8 cellular contexts compared by ENCODE assay signal in the genomic region with DNA sequence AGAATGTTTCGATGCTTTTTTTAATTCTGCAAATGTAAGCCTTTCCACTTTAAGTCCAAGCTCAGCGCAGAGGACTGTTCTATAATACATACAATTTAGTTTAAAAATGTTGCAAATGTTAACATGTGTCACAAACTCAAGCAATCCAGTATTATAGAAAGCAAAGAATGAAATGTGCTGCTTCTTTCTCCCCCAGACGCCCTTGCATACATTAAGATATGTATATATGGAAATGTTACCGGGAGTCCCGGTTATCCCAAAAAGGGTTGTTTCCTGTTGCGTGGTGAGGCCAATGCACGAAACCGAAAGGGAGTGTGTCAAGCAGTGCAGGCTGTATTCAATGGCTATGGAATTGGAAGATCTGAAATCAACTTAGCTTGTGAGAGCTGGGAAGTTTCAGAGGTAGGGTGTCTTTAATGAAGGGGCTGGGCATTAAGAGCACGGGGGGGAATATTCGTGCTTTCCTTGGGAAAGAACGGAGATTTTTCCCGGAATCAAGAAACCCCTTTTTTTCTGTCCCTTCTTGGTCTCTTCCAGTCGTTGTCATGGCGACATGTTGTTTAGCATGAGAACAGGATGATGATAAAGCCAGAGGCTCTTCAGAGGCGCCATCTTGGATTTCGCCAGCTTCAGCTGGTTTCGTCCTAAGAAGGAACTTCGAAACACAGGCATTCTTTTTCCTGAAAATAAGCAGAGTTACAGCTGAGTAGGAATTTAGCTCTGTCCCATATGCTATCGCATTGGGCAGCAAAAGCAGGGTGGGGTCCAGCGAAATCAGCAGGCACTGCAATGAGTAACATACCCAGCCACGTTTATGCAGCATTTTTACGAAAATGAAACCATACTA. TPM values are rescaled to one million over a fixed set of nuclear protein-coding genes. Genes with fewer than 3 reads are reported as not detected.
DNase-seq lines count a peak whose midpoint lies in the region; ATAC-seq lines count a peak whose summit lies in the region.

No MANE protein-coding gene starts in this region.

- peak overlapping the region; percentile 99 for H3K27ac Mint-ChIP-seq in activated naive CD4-positive, alpha-beta T cell treated with anti-CD3 and anti-CD28 coated beads, Interleukin-2, amount 50 U/mL, for 72 hours

- ATAC-seq in HG02571 (IDR thresholded peaks at IDR 0.05; ENCODE audit: unreplicated experiment) = peak; percentile 60
- peak; percentile 79 to 80 for ATAC-seq in activated naive CD4-positive, alpha-beta T cell treated with anti-CD3 and anti-CD28 coated beads, Interleukin-2, amount 50 U/mL, for 72 hours

- peaks cover 0 to 5% of the 10 kb centered on the region in 2 donors for H3K36me3 Mint-ChIP-seq in activated naive CD4-positive, alpha-beta T cell treated with anti-CD3 and anti-CD28 coated beads, Interleukin-2, amount 50 U/mL, for 72 hours

- H3K27me3 ChIP-seq in thymus (ENCODE audit: control insufficient read depth, insufficient read depth) = no peaks in the 10 kb centered on the region

- DNase-seq in GM04504 (ENCODE audit: low read depth) (peak; percentile 96), NCI-H1092 (lab: John Stamatoyannopoulos, UW) (peak; percentile 64), SK-N-MC (ENCODE audit: low read depth, low spot score) (peak; percentile 98), glomerular endothelial cell (ENCODE audit: extremely low read depth, low read depth, low spot score) (peak; percentile 100), occipital lobe (lab: John Stamatoyannopoulos, UW) (peak; percentile 85)
- DNase-seq in activated naive CD4-positive, alpha-beta T cell treated with anti-CD3 and anti-CD28 coated beads, Interleukin-2, amount 50 U/mL, for 72 hours (ENCODE audit: low spot score in 2 of 2) = peak; percentile 60 to 83

- H3K9ac ChIP-seq in SK-N-MC (ENCODE audit: insufficient read length) = peak overlapping the region; percentile 86

- H3K4me1 ChIP-seq in thymus (ENCODE audit: control insufficient read depth, insufficient read depth, low read length) = no peaks in the 10 kb centered on the region

- H3K4me3 ChIP-seq in SK-N-MC = peak overlapping the region; percentile 81
- peak overlapping the region; percentile 79 for H3K4me3 ChIP-seq in thymus (ENCODE audit: low read length)

- H3K27ac ChIP-seq in SK-N-MC (peak overlapping the region; percentile 99), thymus (ENCODE audit: low read depth) (peak overlapping the region; percentile 99)

- H3K9me3 Mint-ChIP-seq in activated naive CD4-positive, alpha-beta T cell treated with anti-CD3 and anti-CD28 coated beads, Interleukin-2, amount 50 U/mL, for 72 hours = no peaks in the 10 kb centered on the region

- H3K9me3 ChIP-seq in SK-N-MC (ENCODE audit: low read depth, low read length) = no peaks in the 10 kb centered on the region
- no peaks in the 10 kb centered on the region for H3K9me3 ChIP-seq in thymus (ENCODE audit: control insufficient read depth)

- WGBS in thymus = under 1% methylated on average over 22 of the region's 22 CpGs

- H3K36me3 ChIP-seq in SK-N-MC (ENCODE audit: insufficient read depth, low read length) = no peaks in the 10 kb centered on the region
- no peaks in the 10 kb centered on the region for H3K36me3 ChIP-seq in thymus (ENCODE audit: control insufficient read depth, insufficient read depth)

RNA-seq across cellular contexts. Expression of a gene that starts 10.1 kb away (rescaled TPM):
- total RNA-seq in activated naive CD4-positive, alpha-beta T cell treated with anti-CD3 and anti-CD28 coated beads, Interleukin-2, amount 50 U/mL, for 72 hours = 10 to 100 TPM; 33.4 to 37.5 TPM
- total RNA-seq in glomerular endothelial cell = 21.6 and 22.1 TPM in 2 replicates
- 8.0 TPM for total RNA-seq in occipital lobe
- polyA plus RNA-seq in thymus = 21.7 TPM

RNA-seq across cellular contexts. Expression of a gene that starts 18.2 kb away (rescaled TPM):
- total RNA-seq in activated naive CD4-positive, alpha-beta T cell treated with anti-CD3 and anti-CD28 coated beads, Interleukin-2, amount 50 U/mL, for 72 hours = 10 to 100 TPM; 11.1 to 78.4 TPM
- total RNA-seq in glomerular endothelial cell = 202 and 219 TPM in 2 replicates
- 12.3 TPM for total RNA-seq in occipital lobe
- 84.3 TPM for polyA plus RNA-seq in thymus

Comparison
In these comparisons a context has a peak if more than half of its experiments do, and no peak if none do; other contexts are left out.
1. Peak in every context shown above with its lines: DNase-seq, ATAC-seq, H3K4me3 ChIP-seq and H3K27ac ChIP-seq.